18 cellular contexts compared by ENCODE assay signal in the genomic region with DNA sequence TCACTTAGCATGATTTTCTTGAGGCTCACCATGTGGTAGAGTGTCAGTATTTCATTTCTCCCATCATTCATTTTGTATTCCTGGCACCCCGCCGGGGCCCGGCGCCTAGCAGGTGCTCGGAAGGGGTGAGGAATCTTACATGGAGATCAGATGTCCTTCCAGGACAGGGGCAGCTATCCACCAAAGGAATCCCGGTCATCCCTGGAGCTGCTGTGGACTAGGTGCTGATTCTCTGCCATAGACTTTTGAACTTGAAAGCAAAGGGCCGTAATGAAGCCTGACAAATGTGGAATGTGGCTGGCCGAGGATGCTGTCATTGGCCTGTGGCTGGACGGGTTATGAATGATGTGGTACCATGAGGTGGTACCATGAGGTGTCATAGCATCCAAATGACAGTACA. TPM values are rescaled to one million over a fixed set of nuclear protein-coding genes. Genes with fewer than 3 reads are reported as not detected.
DNase-seq lines count a peak whose midpoint lies in the region; ATAC-seq and TF ChIP-seq lines count a peak whose summit lies in the region.
"Had no signal": no experiment of that assay in that cellular context is flagged by ENCODE, and none has a peak within 500 bp of the region (broad histone marks: within the 10 kb centered on the region; RNA-seq: fewer than 3 reads in every experiment).

No MANE protein-coding gene starts in this region.

- intact Hi-C loops in lower lobe of right lung (cut with DNase I), result no loop called here

- no peak overlapping the region for H2AFZ ChIP-seq in Karpas-422 (ENCODE audit: low read length)
- H2AFZ ChIP-seq in osteoblast (ENCODE audit: low read length), result no peak overlapping the region

- ATAC-seq in HG03025 (IDR thresholded peaks at IDR 0.05; ENCODE audit: low FRiP score, unreplicated experiment) (no peak), lower lobe of right lung (no peak), GM21576 (IDR thresholded peaks at IDR 0.05; ENCODE audit: unreplicated experiment) (no peak)
- ATAC-seq: activated T-helper 17 cell treated with anti-CD3 and anti-CD28 coated beads, Interleukin-2, amount 50 U/mL, for 72 hours; heart left ventricle had no signal

- no peak overlapping the region for H3K27ac Mint-ChIP-seq in neural crest cell (ENCODE audit: unreplicated experiment)
- H3K27ac Mint-ChIP-seq: activated CD4-positive, alpha-beta T cell treated with anti-CD3 and anti-CD28 coated beads, Interleukin-2, amount 10 ng/mL, durations not matched to agents 24 days and 14 days; activated T-helper 17 cell treated with anti-CD3 and anti-CD28 coated beads, Interleukin-2, amount 50 U/mL, for 72 hours; CD4-positive, alpha-beta T cell had no signal

- H3K36me3 Mint-ChIP-seq in neural crest cell (ENCODE audit: low read depth), result no peaks in the 10 kb centered on the region

- no peak for DNase-seq in Karpas-422
- DNase-seq in astrocyte of the hippocampus (ENCODE audit: low read depth, low spot score), result peak; percentile 29
- no peak for DNase-seq in neural crest cell (ENCODE audit: low read depth, low spot score)
- no peak for DNase-seq in lower lobe of right lung
- DNase-seq in osteoblast (ENCODE audit: insufficient read length, low spot score, missing footprints), result no peak
- DNase-seq: activated CD4-positive, alpha-beta T cell treated with anti-CD3 and anti-CD28 coated beads, Interleukin-2, amount 10 ng/mL, durations not matched to agents 24 days and 14 days; CD4-positive, alpha-beta T cell; heart left ventricle; left ventricle myocardium inferior; NCI-H1417 treated with DMSO at 0.1 percent for 48 hours; stimulated activated CD4-positive, alpha-beta T cell treated with anti-CD3 and anti-CD28 coated beads, Interleukin-12 subunit alpha, Interleukin-12 subunit beta, amount 100 ng/mL, for 4 hours; stimulated activated CD8-positive, alpha-beta memory T cell treated with anti-CD3 and anti-CD28 coated beads, Interleukin-4, amount 100 ng/mL, for 48 hours; T-helper 1 cell had no signal

- H3K9ac ChIP-seq in BLaER1, result no peak overlapping the region
- H3K9ac ChIP-seq in Karpas-422 (ENCODE audit: low read length), result no peak overlapping the region

- peaks cover 37% of the 10 kb centered on the region for H3K79me2 ChIP-seq in Karpas-422 (ENCODE audit: low read length)
- peaks cover 51% of the 10 kb centered on the region for H3K79me2 ChIP-seq in osteoblast (ENCODE audit: insufficient read depth, low read length)

- no peaks in the 10 kb centered on the region for H3K9me3 ChIP-seq in BLaER1
- H3K9me3 ChIP-seq in Karpas-422 (ENCODE audit: low read length), result no peaks in the 10 kb centered on the region
- H3K9me3 ChIP-seq in lower lobe of right lung, result no peaks in the 10 kb centered on the region
- no peaks in the 10 kb centered on the region for H3K9me3 ChIP-seq in osteoblast (ENCODE audit: low read depth, low read length)
- H3K9me3 ChIP-seq: heart left ventricle, left ventricle myocardium inferior had no signal

- peaks cover 40% of the 10 kb centered on the region for H3K4me1 Mint-ChIP-seq in neural crest cell
- H3K4me1 Mint-ChIP-seq: activated T-helper 17 cell treated with anti-CD3 and anti-CD28 coated beads, Interleukin-2, amount 50 U/mL, for 72 hours had no signal

- H3K4me3 Mint-ChIP-seq in neural crest cell, result peak overlapping the region; percentile 74
- H3K4me3 Mint-ChIP-seq: activated CD4-positive, alpha-beta T cell treated with anti-CD3 and anti-CD28 coated beads, Interleukin-2, amount 10 ng/mL, durations not matched to agents 24 days and 14 days; activated T-helper 17 cell treated with anti-CD3 and anti-CD28 coated beads, Interleukin-2, amount 50 U/mL, for 72 hours had no signal

- H3K4me1 ChIP-seq in BLaER1, result peaks cover 66% of the 10 kb centered on the region
- peaks cover 12% of the 10 kb centered on the region for H3K4me1 ChIP-seq in Karpas-422 (ENCODE audit: low read length)
- peaks cover 28% of the 10 kb centered on the region for H3K4me1 ChIP-seq in lower lobe of right lung
- peaks cover 10% of the 10 kb centered on the region for H3K4me1 ChIP-seq in osteoblast (ENCODE audit: insufficient read depth, low read length)

- no peaks in the 10 kb centered on the region for H3K9me2 ChIP-seq in Karpas-422 (replicated peaks; ENCODE audit: insufficient read depth, low read length)

- H3K27me3 Mint-ChIP-seq in neural crest cell (ENCODE audit: low read depth), result peaks cover 25% of the 10 kb centered on the region

- H3K36me3 ChIP-seq in BLaER1, result peaks cover 23% of the 10 kb centered on the region
- no peaks in the 10 kb centered on the region for H3K36me3 ChIP-seq in Karpas-422 (ENCODE audit: insufficient read depth, low read length)
- H3K36me3 ChIP-seq in lower lobe of right lung, result no peaks in the 10 kb centered on the region
- no peaks in the 10 kb centered on the region for H3K36me3 ChIP-seq in osteoblast (ENCODE audit: insufficient read depth, low read length)
- H3K36me3 ChIP-seq: heart left ventricle, left ventricle myocardium inferior had no signal

- H3K4me3 ChIP-seq in BLaER1 (no peak overlapping the region), Karpas-422 (ENCODE audit: low read length) (no peak overlapping the region), lower lobe of right lung (no peak overlapping the region), osteoblast (ENCODE audit: insufficient read depth, low read length) (no peak overlapping the region)
- H3K4me3 ChIP-seq: heart left ventricle, left ventricle myocardium inferior had no signal

- TF ChIP-seq CTCF in neural crest cell (conservative IDR thresholded peaks at IDR 0.05) (no peak), lower lobe of right lung (IDR thresholded peaks at IDR 0.05) (no peak), osteoblast (IDR thresholded peaks at IDR 0.05; ENCODE audit: extremely low read depth, low read depth, low read length) (no peak)

- 0 out of 2 replicates have a peak, but pooled peaks cover 7% of the 10 kb centered on the region for H4K20me1 ChIP-seq in BLaER1
- no peaks in the 10 kb centered on the region for H4K20me1 ChIP-seq in Karpas-422 (ENCODE audit: insufficient read depth, low read depth, low read length)
- peaks cover 7% of the 10 kb centered on the region for H4K20me1 ChIP-seq in osteoblast (ENCODE audit: insufficient read depth, low read length)

- H3K27ac ChIP-seq in BLaER1 (no peak overlapping the region), Karpas-422 (ENCODE audit: low read length) (no peak overlapping the region), lower lobe of right lung (no peak overlapping the region), osteoblast (ENCODE audit: low read depth, low read length) (no peak overlapping the region)
- H3K27ac ChIP-seq: heart left ventricle, left ventricle myocardium inferior had no signal

- H3K27me3 ChIP-seq in BLaER1, result no peaks in the 10 kb centered on the region
- no peaks in the 10 kb centered on the region for H3K27me3 ChIP-seq in Karpas-422 (ENCODE audit: low read length)
- no peaks in the 10 kb centered on the region for H3K27me3 ChIP-seq in lower lobe of right lung (ENCODE audit: low read depth)
- H3K27me3 ChIP-seq in osteoblast (ENCODE audit: insufficient read depth, low read length), result no peaks in the 10 kb centered on the region

- no peaks in the 10 kb centered on the region for H3K9me3 Mint-ChIP-seq in neural crest cell
- H3K9me3 Mint-ChIP-seq: activated CD4-positive, alpha-beta T cell treated with anti-CD3 and anti-CD28 coated beads, Interleukin-2, amount 10 ng/mL, durations not matched to agents 24 days and 14 days; activated T-helper 17 cell treated with anti-CD3 and anti-CD28 coated beads, Interleukin-2, amount 50 U/mL, for 72 hours; CD4-positive, alpha-beta T cell had no signal

- peak overlapping the region; percentile 87 for H3K4me2 ChIP-seq in BLaER1
- peak overlapping the region; percentile 10 for H3K4me2 ChIP-seq in Karpas-422 (ENCODE audit: low read depth, low read length, poor library complexity, severe bottlenecking)
- H3K4me2 ChIP-seq in osteoblast (ENCODE audit: insufficient read depth, low read length), result no peak overlapping the region

RNA-seq across cellular contexts. Expression of gene PRELID3A, which starts 2.4 kb away (rescaled TPM):
- total RNA-seq in Karpas-422 (2014; rRNA removed; shearing (Covaris generic); ENCODE audit: low replicate concordance), result 2.3 and 5.6 TPM in 2 replicates
- total RNA-seq in neural crest cell, result 21.6 and 32.5 TPM in 2 replicates
- 5.0 TPM for total RNA-seq in lower lobe of right lung
- total RNA-seq in osteoblast, result 4.4 and 5.8 TPM in 2 replicates
- total RNA-seq: mononuclear cell had no signal

RNA-seq across cellular contexts. Expression of gene AFG3L2, which starts 33.1 kb away (rescaled TPM):
- total RNA-seq in Karpas-422 (2014; rRNA removed; shearing (Covaris generic); ENCODE audit: low replicate concordance), result 34.2 and 48.8 TPM in 2 replicates
- total RNA-seq in neural crest cell, result 55.3 and 56.4 TPM in 2 replicates
- total RNA-seq in lower lobe of right lung, result 31.1 TPM
- total RNA-seq in osteoblast, result 61.9 and 65.5 TPM in 2 replicates
